In the genomic region with DNA sequence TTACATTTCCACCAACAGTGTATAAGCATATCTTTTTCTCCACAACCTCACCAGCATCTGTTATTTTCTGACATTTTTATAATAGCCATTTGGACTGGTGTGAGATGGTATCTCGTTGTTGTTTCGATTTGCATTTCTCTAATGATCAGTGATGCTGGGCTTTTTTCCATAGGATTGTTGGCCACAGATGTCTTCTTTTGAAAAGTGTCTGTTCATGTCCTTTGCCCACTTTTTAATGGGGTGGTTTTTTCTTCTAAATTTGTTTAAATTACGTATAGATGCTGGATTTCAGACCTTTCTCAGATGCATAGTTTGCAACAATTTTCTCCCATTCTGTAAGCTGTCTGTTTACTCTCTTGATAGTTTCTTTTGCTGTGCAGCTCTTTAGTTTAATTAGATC, we compare ENCODE assay signal across 9 cellular contexts.
"Had no signal": no experiment of that assay in that cellular context is flagged by ENCODE, and none has a peak within 500 bp of the region (broad histone marks: within the 10 kb centered on the region; RNA-seq: fewer than 3 reads in every experiment).

No MANE protein-coding gene starts in this region.

- DNase-seq: H9, HCEC 1CT, IMR-90, KBM-7 had no signal

- H3K27ac Mint-ChIP-seq: GM23338, H9 had no signal

- H3K4me3 Mint-ChIP-seq: GM23338, H9 had no signal

- H3K9ac ChIP-seq: KMS-11 had no signal

- H3K4me2 ChIP-seq: GM23338, KMS-11 had no signal

- FAIRE-seq: H1, H54 had no signal

- H2AFZ ChIP-seq: GM23338 had no signal

- H3K4me1 Mint-ChIP-seq: GM23338, H9 had no signal

- H3K4me3 ChIP-seq: GM23338 had no signal

- H3K27ac ChIP-seq: HL-60, KMS-11 had no signal

- ATAC-seq: GM23338 had no signal
